ENCODE assay signal across 21 cellular contexts in the genomic region with DNA sequence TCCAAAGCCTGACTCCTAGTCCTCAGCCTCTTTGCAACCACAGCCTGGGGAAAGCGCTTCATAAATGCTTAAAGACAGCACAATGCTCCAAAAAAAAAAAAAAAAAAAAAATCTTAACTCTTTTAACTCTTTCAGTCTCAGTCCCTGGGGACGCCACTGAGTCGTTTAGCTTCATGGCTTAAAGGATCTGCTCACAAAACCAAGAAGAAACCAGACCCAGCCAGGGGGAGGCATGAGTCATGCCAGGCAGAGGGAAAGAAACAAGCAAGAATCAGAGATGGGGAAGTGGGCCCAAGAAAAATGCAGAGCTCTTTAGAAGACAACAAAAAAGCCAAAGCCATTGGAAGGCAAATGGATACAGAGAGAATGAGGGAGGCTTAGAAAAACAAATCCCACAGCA.
DNase-seq lines count a peak whose midpoint lies in the region; ATAC-seq and TF ChIP-seq lines count a peak whose summit lies in the region.
"Had no signal": no experiment of that assay in that cellular context is flagged by ENCODE, and none has a peak within 500 bp of the region (broad histone marks: within the 10 kb centered on the region; RNA-seq: fewer than 3 reads in every experiment).

No MANE protein-coding gene starts in this region.

- peak overlapping the region; percentile 81 for H3K27ac ChIP-seq in HUES48 (ENCODE audit: low read depth, low read length)
- H3K27ac ChIP-seq: A549 had no signal

- no peaks in the 10 kb centered on the region for H3K9me3 ChIP-seq in HUES48 (ENCODE audit: control insufficient read depth, insufficient read depth, low read length)
- H3K9me3 ChIP-seq: A549 had no signal

- in situ Hi-C loops in astrocyte of the spinal cord (cut with HindIII; ENCODE audit: low sequenced_read_pairs): no loop called here

- H3K9ac ChIP-seq in HUES48 (ENCODE audit: low read depth, low read length): no peak overlapping the region

- DNase-seq in AG08395 (ENCODE audit: low spot score) (peak; percentile 26), astrocyte of the spinal cord (ENCODE audit: low read depth, low spot score) (peak; percentile 48), islet precursor cell (peak; percentile 87)
- DNase-seq: activated CD4-positive, alpha-beta memory T cell treated with anti-CD3 and anti-CD28 coated beads, Interleukin-2, amount 10 ng/mL, durations not matched to agents 7 days and 5 days; activated naive CD4-positive, alpha-beta T cell treated with anti-CD3 and anti-CD28 coated beads for 36 hours; activated T-cell treated with anti-CD3 and anti-CD28 coated beads, Interleukin-2, amount 50 U/mL, for 24 hours; aorta; Karpas-422; left cardiac atrium; NCI-H1105 treated with DMSO at 0.1 percent for 48 hours; NCI-H510A treated with DMSO at 0.1 percent for 48 hours; OCI-M1; SHP77; substantia nigra; T-helper 17 cell had no signal

- no peak for TF ChIP-seq CTCF in astrocyte of the spinal cord (IDR thresholded peaks at IDR 0.05; ENCODE audit: low read depth, low read length)

- H3K4me1 ChIP-seq in HUES48 (ENCODE audit: control insufficient read depth, insufficient read depth, low read length): peaks cover 12% of the 10 kb centered on the region
- H3K4me1 ChIP-seq: A549 had no signal

- ATAC-seq in GM19452 (IDR thresholded peaks at IDR 0.05; ENCODE audit: unreplicated experiment): no peak
- ATAC-seq in HG02870 (IDR thresholded peaks at IDR 0.05; ENCODE audit: unreplicated experiment): no peak
- no peak for ATAC-seq in HG03159 (IDR thresholded peaks at IDR 0.05; ENCODE audit: unreplicated experiment)
- ATAC-seq in GM19023 (IDR thresholded peaks at IDR 0.05; ENCODE audit: unreplicated experiment): no peak
- ATAC-seq: left cardiac atrium, T-helper 17 cell had no signal

- H3K27me3 ChIP-seq in HUES48 (ENCODE audit: control insufficient read depth, insufficient read depth, low read length): no peaks in the 10 kb centered on the region

- no peaks in the 10 kb centered on the region for H3K36me3 ChIP-seq in HUES48 (ENCODE audit: control insufficient read depth, insufficient read depth, low read length)

- no peak overlapping the region for H3K4me3 ChIP-seq in HUES48 (ENCODE audit: low read depth, low read length)
- no peak overlapping the region for H3K4me3 ChIP-seq in astrocyte of the spinal cord (ENCODE audit: low read depth, low read length)
- H3K4me3 ChIP-seq: A549 had no signal

Comparison
In these comparisons a context has a peak if more than half of its experiments do, and no peak if none do; other contexts are left out.
1. DNase-seq: peak in every context shown above with its lines; median percentile 87 in islet precursor cell; 48 in astrocyte of the spinal cord; 26 in AG08395.